In the genomic region with DNA sequence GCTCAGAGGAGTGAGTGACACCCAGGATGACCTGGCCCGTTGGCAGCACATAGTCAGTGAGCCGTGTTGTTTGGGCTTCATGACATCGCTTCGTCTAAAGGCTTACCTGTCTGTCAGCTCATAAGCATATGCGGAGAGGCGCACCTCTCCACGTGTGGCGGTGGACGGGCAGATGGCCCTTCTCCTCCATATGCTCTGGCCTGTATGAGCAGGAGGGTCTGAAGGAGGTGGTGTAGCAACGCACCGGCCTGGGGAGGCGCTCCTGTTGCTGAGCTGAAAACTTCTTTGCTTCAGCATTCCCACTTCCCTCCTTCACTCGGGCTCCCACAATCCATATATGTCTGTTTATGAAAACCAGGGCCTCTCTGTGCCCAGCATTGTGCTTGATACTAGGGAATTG, we compare ENCODE assay signal across 20 cellular contexts.
A peak's percentile ranks its signal among the peaks of the same experiment; 100 is the strongest.
DNase-seq lines count a peak whose midpoint lies in the region; ATAC-seq and TF ChIP-seq lines count a peak whose summit lies in the region.
"Had no signal": no experiment of that assay in that cellular context is flagged by ENCODE, and none has a peak within 500 bp of the region (broad histone marks: within the 10 kb centered on the region; RNA-seq: fewer than 3 reads in every experiment).

No MANE protein-coding gene starts in this region.

- DNase-seq in left ventricle myocardium inferior (no peak), cardiac septum (ENCODE audit: low spot score) (no peak), WTC11 (ENCODE audit: low spot score) (no peak), right atrium auricular region (ENCODE audit: low spot score) (no peak), NCI-H2081 (lab: John Stamatoyannopoulos, UW) (no peak), natural killer cell (no peak)
- DNase-seq: BE2C, DMS79 treated with DMSO at 0.1 percent for 48 hours, GM23248, HCEC 1CT, IMR-90, NCI-H1092 treated with DMSO at 0.1 percent for 48 hours, NCI-H1436 treated with DMSO at 0.1 percent for 48 hours, NCI-H1930, NCI-H345, NCI-H526, OCI-M1 had no signal

- TF ChIP-seq CTCF in left ventricle myocardium inferior (IDR thresholded peaks at IDR 0.05; ENCODE audit: borderline replicate concordance) = no peak
- no peak for TF ChIP-seq CTCF in WTC11 (IDR thresholded peaks at IDR 0.05)
- TF ChIP-seq CTCF in right atrium auricular region (IDR thresholded peaks at IDR 0.05) = no peak
- TF ChIP-seq CTCF in natural killer cell (IDR thresholded peaks at IDR 0.05) = no peak

- CTCF ChIA-PET in WTC11 (lab: Charles Lee) = interaction anchor here (1.0 to 4.0 kb wide), 7 partner anchors 12 to 222 kb away, joined by 3 to 32 read pairs (median 4); no protein-coding TSS in a partner anchor

- no peaks in the 10 kb centered on the region for H3K27me3 ChIP-seq in left ventricle myocardium inferior (ENCODE audit: low read depth)
- H3K27me3 ChIP-seq in right atrium auricular region = no peaks in the 10 kb centered on the region
- H3K27me3 ChIP-seq: BE2C had no signal

- no peaks in the 10 kb centered on the region for H3K27me3 Mint-ChIP-seq in WTC11 (ENCODE audit: low read depth)
- H3K27me3 Mint-ChIP-seq in natural killer cell (ENCODE audit: low read depth in 2 of 2) = peaks cover 8 to 12% of the 10 kb centered on the region in 2 donors

- ATAC-seq in WTC11 (peak; percentile 22), natural killer cell (no peak), HG03159 (IDR thresholded peaks at IDR 0.05; ENCODE audit: unreplicated experiment) (no peak)
- ATAC-seq: GM12878 had no signal

- H3K4me1 Mint-ChIP-seq in WTC11 (peaks cover 14% of the 10 kb centered on the region), natural killer cell (no peaks in the 10 kb centered on the region)

- intact Hi-C loops in left ventricle myocardium inferior (cut with micrococcal nuclease) (no loop called here), cardiac septum (cut with DNase I) (no loop called here), natural killer cell (cut with micrococcal nuclease) (no loop called here)

- H3K9me3 ChIP-seq in left ventricle myocardium inferior (replicated peaks) (no peaks in the 10 kb centered on the region), right atrium auricular region (no peaks in the 10 kb centered on the region)
- H3K9me3 ChIP-seq: BE2C had no signal

- peak overlapping the region; percentile 96 for H3K27ac ChIP-seq in left ventricle myocardium inferior (replicated peaks)
- peak overlapping the region; percentile 91 to 97 for H3K27ac ChIP-seq in right atrium auricular region
- H3K27ac ChIP-seq: GM23248, KMS-11 had no signal

- H3K4me3 ChIP-seq in left ventricle myocardium inferior = no peak overlapping the region
- H3K4me3 ChIP-seq in right atrium auricular region = no peak overlapping the region
- H3K4me3 ChIP-seq: GM12878, GM23248 had no signal

- H3K36me3 Mint-ChIP-seq in WTC11 (no peaks in the 10 kb centered on the region), natural killer cell (no peaks in the 10 kb centered on the region)

- no peak overlapping the region for H3K4me3 Mint-ChIP-seq in WTC11
- H3K4me3 Mint-ChIP-seq in natural killer cell = no peak overlapping the region

- H3K9me3 Mint-ChIP-seq in WTC11 (no peaks in the 10 kb centered on the region), natural killer cell (no peaks in the 10 kb centered on the region)

- POLR2A ChIA-PET in WTC11 (lab: Charles Lee) = no interaction called here

- H3K27ac Mint-ChIP-seq in WTC11 (no peak overlapping the region; the same call in 1 of the 2 replicates), natural killer cell (no peak overlapping the region)

- peaks cover 98% of the 10 kb centered on the region for H3K4me1 ChIP-seq in left ventricle myocardium inferior
- H3K4me1 ChIP-seq in right atrium auricular region = peaks cover 0 to 90% of the 10 kb centered on the region in 2 donors

- H3K36me3 ChIP-seq in left ventricle myocardium inferior = peaks cover 3% of the 10 kb centered on the region
- no peaks in the 10 kb centered on the region for H3K36me3 ChIP-seq in right atrium auricular region
- H3K36me3 ChIP-seq: BE2C had no signal

TF ChIP-seq in WTC11, 78 proteins besides CTCF, POLR2A, EP300 and RAD21:
- no peak for TF ChIP-seq RELA (CRISPR knock-in tag; IDR thresholded peaks at IDR 0.05; ENCODE audit: borderline replicate concordance)
- TF ChIP-seq NFYB (CRISPR knock-in tag; conservative IDR thresholded peaks at IDR 0.05; ENCODE audit: low read depth) = no peak
- TF ChIP-seq, protein P1, sequence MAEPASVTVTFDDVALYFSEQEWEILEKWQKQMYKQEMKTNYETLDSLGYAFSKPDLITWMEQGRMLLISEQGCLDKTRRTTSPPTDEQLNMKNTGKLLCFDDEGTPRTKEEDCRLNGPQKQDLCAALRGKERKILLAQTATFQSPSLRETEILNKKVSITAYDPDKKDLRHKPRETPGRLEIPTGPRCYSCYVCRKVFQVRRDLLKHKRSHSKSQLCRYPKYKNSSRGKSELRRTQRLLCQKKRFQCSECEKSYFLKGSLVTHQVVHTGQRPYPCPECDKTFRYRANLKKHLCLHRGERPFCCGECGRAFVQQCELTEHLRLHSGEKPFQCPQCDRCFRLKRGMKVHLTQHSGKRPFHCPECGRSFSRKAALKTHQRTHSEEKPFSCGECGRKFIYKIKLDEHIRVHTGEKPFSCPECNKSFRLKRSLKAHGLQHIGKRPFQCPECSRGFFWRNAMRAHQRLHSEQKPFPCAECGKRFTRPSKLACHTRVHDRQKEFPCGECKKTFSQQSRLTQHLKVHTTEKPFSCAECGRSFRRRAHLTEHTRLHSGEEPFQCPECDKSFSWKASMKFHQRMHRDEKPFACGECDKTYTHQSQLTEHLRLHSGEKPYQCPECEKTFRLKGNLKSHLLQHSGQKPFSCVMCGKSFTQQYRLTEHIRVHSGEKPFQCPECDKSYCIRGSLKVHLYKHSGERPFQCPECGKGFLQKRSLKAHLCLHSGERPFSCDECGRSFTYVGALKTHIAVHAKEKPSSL (CRISPR knock-in tag; conservative IDR thresholded peaks at IDR 0.05) = no peak
- TF ChIP-seq, protein P2, sequence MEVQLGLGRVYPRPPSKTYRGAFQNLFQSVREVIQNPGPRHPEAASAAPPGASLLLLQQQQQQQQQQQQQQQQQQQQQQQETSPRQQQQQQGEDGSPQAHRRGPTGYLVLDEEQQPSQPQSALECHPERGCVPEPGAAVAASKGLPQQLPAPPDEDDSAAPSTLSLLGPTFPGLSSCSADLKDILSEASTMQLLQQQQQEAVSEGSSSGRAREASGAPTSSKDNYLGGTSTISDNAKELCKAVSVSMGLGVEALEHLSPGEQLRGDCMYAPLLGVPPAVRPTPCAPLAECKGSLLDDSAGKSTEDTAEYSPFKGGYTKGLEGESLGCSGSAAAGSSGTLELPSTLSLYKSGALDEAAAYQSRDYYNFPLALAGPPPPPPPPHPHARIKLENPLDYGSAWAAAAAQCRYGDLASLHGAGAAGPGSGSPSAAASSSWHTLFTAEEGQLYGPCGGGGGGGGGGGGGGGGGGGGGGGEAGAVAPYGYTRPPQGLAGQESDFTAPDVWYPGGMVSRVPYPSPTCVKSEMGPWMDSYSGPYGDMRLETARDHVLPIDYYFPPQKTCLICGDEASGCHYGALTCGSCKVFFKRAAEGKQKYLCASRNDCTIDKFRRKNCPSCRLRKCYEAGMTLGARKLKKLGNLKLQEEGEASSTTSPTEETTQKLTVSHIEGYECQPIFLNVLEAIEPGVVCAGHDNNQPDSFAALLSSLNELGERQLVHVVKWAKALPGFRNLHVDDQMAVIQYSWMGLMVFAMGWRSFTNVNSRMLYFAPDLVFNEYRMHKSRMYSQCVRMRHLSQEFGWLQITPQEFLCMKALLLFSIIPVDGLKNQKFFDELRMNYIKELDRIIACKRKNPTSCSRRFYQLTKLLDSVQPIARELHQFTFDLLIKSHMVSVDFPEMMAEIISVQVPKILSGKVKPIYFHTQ (CRISPR knock-in tag; IDR thresholded peaks at IDR 0.05) = no peak
- no peak for TF ChIP-seq TEAD1 (CRISPR knock-in tag; IDR thresholded peaks at IDR 0.05)
- TF ChIP-seq TEAD4 (CRISPR knock-in tag; IDR thresholded peaks at IDR 0.05) = no peak
- TF ChIP-seq, protein P3, sequence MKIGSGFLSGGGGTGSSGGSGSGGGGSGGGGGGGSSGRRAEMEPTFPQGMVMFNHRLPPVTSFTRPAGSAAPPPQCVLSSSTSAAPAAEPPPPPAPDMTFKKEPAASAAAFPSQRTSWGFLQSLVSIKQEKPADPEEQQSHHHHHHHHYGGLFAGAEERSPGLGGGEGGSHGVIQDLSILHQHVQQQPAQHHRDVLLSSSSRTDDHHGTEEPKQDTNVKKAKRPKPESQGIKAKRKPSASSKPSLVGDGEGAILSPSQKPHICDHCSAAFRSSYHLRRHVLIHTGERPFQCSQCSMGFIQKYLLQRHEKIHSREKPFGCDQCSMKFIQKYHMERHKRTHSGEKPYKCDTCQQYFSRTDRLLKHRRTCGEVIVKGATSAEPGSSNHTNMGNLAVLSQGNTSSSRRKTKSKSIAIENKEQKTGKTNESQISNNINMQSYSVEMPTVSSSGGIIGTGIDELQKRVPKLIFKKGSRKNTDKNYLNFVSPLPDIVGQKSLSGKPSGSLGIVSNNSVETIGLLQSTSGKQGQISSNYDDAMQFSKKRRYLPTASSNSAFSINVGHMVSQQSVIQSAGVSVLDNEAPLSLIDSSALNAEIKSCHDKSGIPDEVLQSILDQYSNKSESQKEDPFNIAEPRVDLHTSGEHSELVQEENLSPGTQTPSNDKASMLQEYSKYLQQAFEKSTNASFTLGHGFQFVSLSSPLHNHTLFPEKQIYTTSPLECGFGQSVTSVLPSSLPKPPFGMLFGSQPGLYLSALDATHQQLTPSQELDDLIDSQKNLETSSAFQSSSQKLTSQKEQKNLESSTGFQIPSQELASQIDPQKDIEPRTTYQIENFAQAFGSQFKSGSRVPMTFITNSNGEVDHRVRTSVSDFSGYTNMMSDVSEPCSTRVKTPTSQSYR (CRISPR knock-in tag; IDR thresholded peaks at IDR 0.05) = no peak
- no peak for TF ChIP-seq TP53 (CRISPR knock-in tag; IDR thresholded peaks at IDR 0.05)
- no peak for TF ChIP-seq GTF2I (CRISPR knock-in tag; conservative IDR thresholded peaks at IDR 0.05)
- TF ChIP-seq MXD4 (CRISPR knock-in tag; IDR thresholded peaks at IDR 0.05; ENCODE audit: borderline replicate concordance) = no peak
- no peak for TF ChIP-seq ZNF219 (CRISPR knock-in tag; IDR thresholded peaks at IDR 0.05; ENCODE audit: borderline replicate concordance)
- TF ChIP-seq, protein P4, sequence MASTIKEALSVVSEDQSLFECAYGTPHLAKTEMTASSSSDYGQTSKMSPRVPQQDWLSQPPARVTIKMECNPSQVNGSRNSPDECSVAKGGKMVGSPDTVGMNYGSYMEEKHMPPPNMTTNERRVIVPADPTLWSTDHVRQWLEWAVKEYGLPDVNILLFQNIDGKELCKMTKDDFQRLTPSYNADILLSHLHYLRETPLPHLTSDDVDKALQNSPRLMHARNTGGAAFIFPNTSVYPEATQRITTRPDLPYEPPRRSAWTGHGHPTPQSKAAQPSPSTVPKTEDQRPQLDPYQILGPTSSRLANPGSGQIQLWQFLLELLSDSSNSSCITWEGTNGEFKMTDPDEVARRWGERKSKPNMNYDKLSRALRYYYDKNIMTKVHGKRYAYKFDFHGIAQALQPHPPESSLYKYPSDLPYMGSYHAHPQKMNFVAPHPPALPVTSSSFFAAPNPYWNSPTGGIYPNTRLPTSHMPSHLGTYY (CRISPR knock-in tag; IDR thresholded peaks at IDR 0.05) = no peak
- TF ChIP-seq KAT7 (CRISPR knock-in tag; IDR thresholded peaks at IDR 0.05; ENCODE audit: borderline replicate concordance) = no peak
- TF ChIP-seq FOXK1 (CRISPR knock-in tag; IDR thresholded peaks at IDR 0.05) = no peak
